19 cellular contexts compared by ENCODE assay signal in the genomic region with DNA sequence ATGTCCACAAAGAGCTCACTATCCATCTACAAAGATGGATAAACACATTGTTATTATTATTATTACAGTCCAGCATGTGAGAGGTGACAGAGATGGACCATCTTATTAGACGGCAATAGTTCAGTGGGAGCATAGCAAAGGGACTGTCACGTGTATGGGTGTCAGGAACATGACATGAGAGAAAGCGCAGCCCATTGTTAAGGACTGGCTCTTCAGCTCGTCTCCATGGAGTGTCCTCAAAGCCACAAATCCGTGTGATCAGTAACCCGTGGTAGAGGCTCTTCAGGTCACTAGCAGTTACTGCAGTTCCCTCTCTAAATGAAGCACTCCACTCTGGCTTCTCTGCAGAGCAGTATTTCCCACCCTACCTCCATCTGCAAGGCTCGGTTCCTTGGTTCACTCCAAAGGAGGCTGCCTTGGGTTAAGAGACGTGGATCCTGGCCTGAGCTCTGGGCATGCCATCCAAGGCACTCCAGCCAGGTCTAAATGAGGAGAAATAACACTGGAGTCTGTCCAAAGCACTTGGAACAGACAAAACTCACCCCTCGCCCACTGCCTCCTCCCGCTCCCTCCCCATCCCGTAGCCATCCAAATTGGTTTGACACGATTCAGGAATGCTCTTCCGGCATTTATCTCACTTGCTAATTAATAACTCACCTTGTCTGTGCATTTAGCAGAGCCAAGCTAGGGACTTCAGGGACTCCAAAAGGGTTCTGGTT.
DNase-seq lines count a peak whose midpoint lies in the region; ATAC-seq, FAIRE-seq and TF ChIP-seq lines count a peak whose summit lies in the region.
"Had no signal": no experiment of that assay in that cellular context is flagged by ENCODE, and none has a peak within 500 bp of the region (broad histone marks: within the 10 kb centered on the region; RNA-seq: fewer than 3 reads in every experiment).

No MANE protein-coding gene starts in this region.

- intact Hi-C loops in HepG2 (cut with micrococcal nuclease; ENCODE audit: unreplicated experiment) (no loop called here), right lobe of liver (cut with DNase I) (no loop called here), left cardiac atrium (cut with DNase I) (no loop called here)

- ATAC-seq in HepG2: peak; percentile 44; the same call in 2 of the 3 replicates
- ATAC-seq in right lobe of liver: no peak
- peak; percentile 26 to 81 for ATAC-seq in left cardiac atrium
- ATAC-seq in HG02571 (IDR thresholded peaks at IDR 0.05; ENCODE audit: unreplicated experiment): no peak
- no peak for ATAC-seq in GM21825 (IDR thresholded peaks at IDR 0.05; ENCODE audit: unreplicated experiment)
- ATAC-seq: K562, T-cell had no signal

- TF ChIP-seq POLR2A in HepG2 (IDR thresholded peaks at IDR 0.05; ENCODE audit: insufficient read depth in 1 of 2, low read depth in 2 of 2, low read length in 2 of 2) (no peak), right lobe of liver (IDR thresholded peaks at IDR 0.05) (no peak), GM12892 (IDR thresholded peaks at IDR 0.05; ENCODE audit: low read depth, low read length) (no peak)

- no peaks in the 10 kb centered on the region for H3K36me3 ChIP-seq in HepG2 (replicated peaks in 1 of 2; ENCODE audit: control insufficient read depth in 1 of 2, insufficient read depth in 2 of 2, low read length in 2 of 2)
- H3K36me3 ChIP-seq in right lobe of liver: no peaks in the 10 kb centered on the region
- H3K36me3 ChIP-seq: BE2C, MG63 had no signal

- CTCF ChIA-PET in HepG2 (lab: Yijun Ruan, JAX; ENCODE audit: low intra/inter-chr PET ratio, low total read pairs): no interaction called here

- no TSS peak for BruUV-seq in HepG2 (replicated peaks; lab: Mats Ljungman, UMichigan)

- no peak for DNase-seq in HepG2 (ENCODE audit: low spot score)
- DNase-seq in right lobe of liver: no peak
- DNase-seq in NCI-H2029 (lab: John Stamatoyannopoulos, UW): peak; percentile 89
- no peak for DNase-seq in left cardiac atrium
- no peak for DNase-seq in GM12892 (ENCODE audit: insufficient read length)
- DNase-seq: BE2C; DMS 273 treated with DMSO at 0.1 percent for 48 hours; GDM1; MG63; NCI-H1105; NCI-H146; NCI-H2081 treated with DMSO at 0.1 percent for 48 hours; NCI-H69; NK-92 treated with Interleukin-12 subunit alpha and Interleukin-12 subunit beta, amount 100 ng/mL, for 24 hours; T-cell had no signal

- no peaks in the 10 kb centered on the region for H3K4me1 ChIP-seq in HepG2 (ENCODE audit: insufficient read depth, low read length)
- H3K4me1 ChIP-seq in right lobe of liver: no peaks in the 10 kb centered on the region

- H4K20me1 ChIP-seq in HepG2 (ENCODE audit: insufficient read depth, low read length): no peaks in the 10 kb centered on the region

- no peak for TF ChIP-seq RAD21 in HepG2 (CRISPR knock-in tag; IDR thresholded peaks at IDR 0.05)

- H3K4me3 ChIP-seq in HepG2 (replicated peaks in 1 of 3; ENCODE audit: insufficient read depth in 1 of 3, low read depth in 2 of 3, low read length in 3 of 3) (no peak overlapping the region), right lobe of liver (no peak overlapping the region)
- H3K4me3 ChIP-seq: K562, MG63 had no signal

- H3K4me2 ChIP-seq in HepG2 (ENCODE audit: low read depth, low read length): no peak overlapping the region

- WGBS in HepG2 (ENCODE audit: low lambda C conversion rate): 29% methylated on average over 12 of the region's 13 CpGs
- WGBS in right lobe of liver (ENCODE audit: insufficient coverage, low coverage, low lambda C conversion rate, missing lambda C conversion rate): 69% methylated on average over 8 of the region's 13 CpGs

- H3K27me3 ChIP-seq in HepG2 (ENCODE audit: control insufficient read depth in 1 of 2, insufficient read depth in 2 of 2, low read length in 2 of 2): peaks cover 5 to 10% of the 10 kb centered on the region in 2 experiments; a peak in 1 of 5 replicates
- H3K27me3 ChIP-seq in right lobe of liver: no peaks in the 10 kb centered on the region
- H3K27me3 ChIP-seq: BE2C, MG63 had no signal

- POLR2A ChIA-PET in HepG2 (lab: Yijun Ruan, JAX): no interaction called here

- TF ChIP-seq CTCF in HepG2 (CRISPR knock-in tag; IDR thresholded peaks at IDR 0.05) (no peak), right lobe of liver (IDR thresholded peaks at IDR 0.05) (no peak)

- no peak overlapping the region for H3K9ac ChIP-seq in HepG2 (ENCODE audit: insufficient read depth, low read depth, low read length)

- in situ Hi-C loops in HepG2 (cut with HindIII; ENCODE audit: extremely low pct_ligation_motif_present, low pct_unique_long_range_greater_than_20kb): no loop called here

- no peak overlapping the region for H2AFZ ChIP-seq in HepG2 (ENCODE audit: low read length)

- TF ChIP-seq EP300 in HepG2 (IDR thresholded peaks at IDR 0.05; ENCODE audit: low read depth in 2 of 2, low read length in 2 of 2) (no peak), HepG2 (CRISPR knock-in tag; IDR thresholded peaks at IDR 0.05; ENCODE audit: borderline replicate concordance) (no peak)

- FAIRE-seq in HepG2 (lab: Jason Lieb, UNC): no peak
- no peak for FAIRE-seq in GM12892 (lab: Jason Lieb, UNC)
- FAIRE-seq: K562 had no signal

- H3K27ac ChIP-seq in HepG2 (ENCODE audit: extremely low read length, insufficient read depth, low read length): no peak overlapping the region
- H3K27ac ChIP-seq in right lobe of liver: no peak overlapping the region
- H3K27ac ChIP-seq: RWPE1 had no signal

- no peaks in the 10 kb centered on the region for H3K79me2 ChIP-seq in HepG2 (ENCODE audit: insufficient read depth, low read length)

- no peaks in the 10 kb centered on the region for H3K9me3 ChIP-seq in HepG2 (ENCODE audit: low read length)
- H3K9me3 ChIP-seq in right lobe of liver: no peaks in the 10 kb centered on the region
- H3K9me3 ChIP-seq: BE2C, MG63 had no signal

TF ChIP-seq in HepG2, 621 proteins besides CTCF, POLR2A, EP300 and RAD21 (continues in another document):
- TF ChIP-seq ESRRA (CRISPR knock-in tag; IDR thresholded peaks at IDR 0.05; ENCODE audit: low read depth): no peak
- no peak for TF ChIP-seq SSRP1 (CRISPR knock-in tag; IDR thresholded peaks at IDR 0.05)
- TF ChIP-seq SETDB1 (CRISPR knock-in tag; IDR thresholded peaks at IDR 0.05; ENCODE audit: borderline replicate concordance): no peak
- no peak for TF ChIP-seq ZNF292 (CRISPR knock-in tag; IDR thresholded peaks at IDR 0.05; ENCODE audit: borderline replicate concordance, low read depth)
- no peak for TF ChIP-seq KAT7 (CRISPR knock-in tag; IDR thresholded peaks at IDR 0.05; ENCODE audit: borderline replicate concordance)
- no peak for TF ChIP-seq MXI1 (IDR thresholded peaks at IDR 0.05; ENCODE audit: borderline replicate concordance, low read depth, low read length)
- TF ChIP-seq, protein P1, sequence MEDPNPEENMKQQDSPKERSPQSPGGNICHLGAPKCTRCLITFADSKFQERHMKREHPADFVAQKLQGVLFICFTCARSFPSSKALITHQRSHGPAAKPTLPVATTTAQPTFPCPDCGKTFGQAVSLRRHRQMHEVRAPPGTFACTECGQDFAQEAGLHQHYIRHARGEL (CRISPR knock-in tag; IDR thresholded peaks at IDR 0.05): no peak
- TF ChIP-seq SMAD1 (CRISPR knock-in tag; IDR thresholded peaks at IDR 0.05; ENCODE audit: borderline replicate concordance, low read depth): no peak
- TF ChIP-seq ZNF180 (CRISPR knock-in tag; IDR thresholded peaks at IDR 0.05; ENCODE audit: borderline replicate concordance, low read depth): no peak
- TF ChIP-seq GTF3A (CRISPR knock-in tag; conservative IDR thresholded peaks at IDR 0.05): no peak
- TF ChIP-seq, protein P2, sequence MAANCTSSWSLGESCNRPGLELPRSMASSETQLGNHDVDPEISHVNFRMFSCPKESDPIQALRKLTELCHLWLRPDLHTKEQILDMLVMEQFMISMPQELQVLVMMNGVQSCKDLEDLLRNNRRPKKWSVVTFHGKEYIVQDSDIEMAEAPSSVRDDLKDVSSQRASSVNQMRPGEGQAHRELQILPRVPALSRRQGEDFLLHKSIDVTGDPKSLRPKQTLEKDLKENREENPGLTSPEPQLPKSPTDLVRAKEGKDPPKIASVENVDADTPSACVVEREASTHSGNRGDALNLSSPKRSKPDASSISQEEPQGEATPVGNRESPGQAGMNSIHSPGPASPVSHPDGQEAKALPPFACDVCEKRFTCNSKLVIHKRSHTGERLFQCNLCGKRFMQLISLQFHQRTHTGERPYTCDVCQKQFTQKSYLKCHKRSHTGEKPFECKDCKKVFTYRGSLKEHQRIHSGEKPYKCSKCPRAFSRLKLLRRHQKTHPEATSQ (CRISPR knock-in tag; IDR thresholded peaks at IDR 0.05; ENCODE audit: borderline replicate concordance): no peak
- TF ChIP-seq ZSCAN30 (CRISPR knock-in tag; IDR thresholded peaks at IDR 0.05): no peak
- TF ChIP-seq, protein P3, sequence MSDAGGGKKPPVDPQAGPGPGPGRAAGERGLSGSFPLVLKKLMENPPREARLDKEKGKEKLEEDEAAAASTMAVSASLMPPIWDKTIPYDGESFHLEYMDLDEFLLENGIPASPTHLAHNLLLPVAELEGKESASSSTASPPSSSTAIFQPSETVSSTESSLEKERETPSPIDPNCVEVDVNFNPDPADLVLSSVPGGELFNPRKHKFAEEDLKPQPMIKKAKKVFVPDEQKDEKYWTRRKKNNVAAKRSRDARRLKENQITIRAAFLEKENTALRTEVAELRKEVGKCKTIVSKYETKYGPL (CRISPR knock-in tag; IDR thresholded peaks at IDR 0.05): no peak

Comparison
In these comparisons a context has a peak if more than half of its experiments do, and no peak if none do; other contexts are left out.
1. ATAC-seq: peak in HepG2 (single experiment) and left cardiac atrium (2 of 2); none in right lobe of liver (0 of 4), HG02571 (single experiment) and GM21825 (single experiment).